In genomic region chr1:246064891-246065290, GRCh38 we compare ENCODE assay signal across 24 cellular contexts.
"Had no signal": no experiment of that assay in that cellular context is flagged by ENCODE, and none has a peak within 500 bp of the region (broad histone marks: within the 10 kb centered on the region; RNA-seq: fewer than 3 reads in every experiment).

No MANE protein-coding gene starts in this region.

- H3K27me3 Mint-ChIP-seq: naive B cell; natural killer cell treated with Interleukin-12 subunit alpha and Interleukin-12 subunit beta and Interleukin-15 and Interleukin-18, amount 100 ng/mL, for 72 hours; stimulated activated memory B cell treated with anti-CD40 and anti-IgM and Interleukin-4, amounts not matched to agents 10 μg/mL and 1 μg/mL and 100 μg/mL, for 72 hours; stimulated activated naive CD8-positive, alpha-beta T cell treated with anti-CD3 and anti-CD28 coated beads, Interleukin-15, Interleukin-2, amounts not matched to agents 100 ng/mL and 50 ng/mL, for 24 hours had no signal

- H3K36me3 Mint-ChIP-seq: natural killer cell treated with Interleukin-12 subunit alpha and Interleukin-12 subunit beta and Interleukin-15 and Interleukin-18, amount 100 ng/mL, for 72 hours; neural progenitor cell had no signal

- H3K9me3 Mint-ChIP-seq: naive B cell; natural killer cell treated with Interleukin-12 subunit alpha and Interleukin-12 subunit beta and Interleukin-15 and Interleukin-18, amount 100 ng/mL, for 72 hours; neural progenitor cell; stimulated activated memory B cell treated with anti-CD40 and anti-IgM and Interleukin-4, amounts not matched to agents 10 μg/mL and 1 μg/mL and 100 μg/mL, for 72 hours; stimulated activated naive CD8-positive, alpha-beta T cell treated with anti-CD3 and anti-CD28 coated beads, Interleukin-15, Interleukin-2, amounts not matched to agents 100 ng/mL and 50 ng/mL, for 24 hours had no signal

- ATAC-seq: esophagus mucosa; gastroesophageal sphincter; heart left ventricle; left cardiac atrium; left lung; mucosa of descending colon; natural killer cell treated with Interleukin-12 subunit alpha and Interleukin-12 subunit beta and Interleukin-15 and Interleukin-18, amount 100 ng/mL, for 72 hours; stimulated activated memory B cell treated with anti-CD40 and anti-IgM and Interleukin-4, amounts not matched to agents 10 μg/mL and 1 μg/mL and 100 μg/mL, for 72 hours had no signal

- H3K36me3 ChIP-seq: gastroesophageal sphincter, heart left ventricle, left lung, neural progenitor cell, prostate gland, right atrium auricular region, sigmoid colon, spleen, thoracic aorta, tibial nerve, upper lobe of left lung had no signal

- DNase-seq: dorsolateral prefrontal cortex; effector CD4-positive, alpha-beta T cell; foreskin fibroblast; left cardiac atrium; left lung; mucosa of descending colon; naive B cell; sigmoid colon; spleen; stimulated activated CD4-positive, alpha-beta T cell treated with anti-CD3 and anti-CD28 coated beads, Interleukin-4, amount 100 ng/mL, for 4 hours; upper lobe of left lung had no signal

- H3K4me1 ChIP-seq: prostate gland, right atrium auricular region, sigmoid colon, tibial nerve, upper lobe of left lung had no signal

- H3K4me3 ChIP-seq: dorsolateral prefrontal cortex, gastroesophageal sphincter, heart left ventricle, hepatocyte, left lung, mucosa of descending colon, neural progenitor cell, prostate gland, right atrium auricular region, sigmoid colon, spleen, thoracic aorta, tibial nerve, upper lobe of left lung had no signal

- H3K9me3 ChIP-seq: gastroesophageal sphincter, heart left ventricle, left lung, mucosa of descending colon, prostate gland, right atrium auricular region, sigmoid colon, spleen, thoracic aorta, tibial nerve, upper lobe of left lung had no signal

- H3K27ac ChIP-seq: dorsolateral prefrontal cortex, epithelial cell of prostate, gastroesophageal sphincter, heart left ventricle, hepatocyte, left lung, neural progenitor cell, prostate gland, right atrium auricular region, sigmoid colon, spleen, thoracic aorta, tibial nerve, upper lobe of left lung had no signal

- H3K27ac Mint-ChIP-seq: natural killer cell treated with Interleukin-12 subunit alpha and Interleukin-12 subunit beta and Interleukin-15 and Interleukin-18, amount 100 ng/mL, for 72 hours; neural progenitor cell; stimulated activated memory B cell treated with anti-CD40 and anti-IgM and Interleukin-4, amounts not matched to agents 10 μg/mL and 1 μg/mL and 100 μg/mL, for 72 hours; stimulated activated naive CD8-positive, alpha-beta T cell treated with anti-CD3 and anti-CD28 coated beads, Interleukin-15, Interleukin-2, amounts not matched to agents 100 ng/mL and 50 ng/mL, for 24 hours had no signal

- H3K4me3 Mint-ChIP-seq: natural killer cell treated with Interleukin-12 subunit alpha and Interleukin-12 subunit beta and Interleukin-15 and Interleukin-18, amount 100 ng/mL, for 72 hours; neural progenitor cell; stimulated activated memory B cell treated with anti-CD40 and anti-IgM and Interleukin-4, amounts not matched to agents 10 μg/mL and 1 μg/mL and 100 μg/mL, for 72 hours; stimulated activated naive CD8-positive, alpha-beta T cell treated with anti-CD3 and anti-CD28 coated beads, Interleukin-15, Interleukin-2, amounts not matched to agents 100 ng/mL and 50 ng/mL, for 24 hours had no signal
